1 cellular context compared by ENCODE assay signal in genomic region chr1:52665173-52666020, GRCh38.
TF ChIP-seq lines count a peak whose summit lies in the region.

No MANE protein-coding gene starts in this region.

TF ChIP-seq in HEK293, 187 proteins besides CTCF, POLR2A, EP300 and RAD21 (continued from another document):
- TF ChIP-seq, protein P1, sequence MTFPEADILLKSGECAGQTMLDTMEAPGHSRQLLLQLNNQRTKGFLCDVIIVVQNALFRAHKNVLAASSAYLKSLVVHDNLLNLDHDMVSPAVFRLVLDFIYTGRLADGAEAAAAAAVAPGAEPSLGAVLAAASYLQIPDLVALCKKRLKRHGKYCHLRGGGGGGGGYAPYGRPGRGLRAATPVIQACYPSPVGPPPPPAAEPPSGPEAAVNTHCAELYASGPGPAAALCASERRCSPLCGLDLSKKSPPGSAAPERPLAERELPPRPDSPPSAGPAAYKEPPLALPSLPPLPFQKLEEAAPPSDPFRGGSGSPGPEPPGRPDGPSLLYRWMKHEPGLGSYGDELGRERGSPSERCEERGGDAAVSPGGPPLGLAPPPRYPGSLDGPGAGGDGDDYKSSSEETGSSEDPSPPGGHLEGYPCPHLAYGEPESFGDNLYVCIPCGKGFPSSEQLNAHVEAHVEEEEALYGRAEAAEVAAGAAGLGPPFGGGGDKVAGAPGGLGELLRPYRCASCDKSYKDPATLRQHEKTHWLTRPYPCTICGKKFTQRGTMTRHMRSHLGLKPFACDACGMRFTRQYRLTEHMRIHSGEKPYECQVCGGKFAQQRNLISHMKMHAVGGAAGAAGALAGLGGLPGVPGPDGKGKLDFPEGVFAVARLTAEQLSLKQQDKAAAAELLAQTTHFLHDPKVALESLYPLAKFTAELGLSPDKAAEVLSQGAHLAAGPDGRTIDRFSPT (tag by site-specific recombination; IDR thresholded peaks at IDR 0.05), result no peak
- TF ChIP-seq PRDM1 (tag by site-specific recombination; IDR thresholded peaks at IDR 0.05) (no peak), ZNF600 (tag by site-specific recombination; IDR thresholded peaks at IDR 0.05) (0 out of 2 replicates have a peak, but pooled peaks have one; percentile 34), KLF10 (tag by site-specific recombination; IDR thresholded peaks at IDR 0.05) (no peak), ZNF37A (tag by site-specific recombination; IDR thresholded peaks at IDR 0.05) (no peak), FEZF1 (tag by site-specific recombination; IDR thresholded peaks at IDR 0.05) (0 out of 2 replicates have a peak, but pooled peaks have one; percentile 32), ZNF214 (tag by site-specific recombination; IDR thresholded peaks at IDR 0.05; ENCODE audit: borderline replicate concordance) (no peak), ZFP41 (tag by site-specific recombination; IDR thresholded peaks at IDR 0.05; ENCODE audit: borderline replicate concordance) (no peak), ZBTB48 (tag by site-specific recombination; IDR thresholded peaks at IDR 0.05) (no peak), ZBTB20 (tag by site-specific recombination; IDR thresholded peaks at IDR 0.05) (0 out of 2 replicates have a peak, but pooled peaks have one; percentile 25), ZNF184 (tag by site-specific recombination; IDR thresholded peaks at IDR 0.05) (no peak), ZNF416 (tag by site-specific recombination; IDR thresholded peaks at IDR 0.05) (no peak), REPIN1 (tag by site-specific recombination; IDR thresholded peaks at IDR 0.05; ENCODE audit: low read depth) (no peak), SCRT2 (tag by site-specific recombination; IDR thresholded peaks at IDR 0.05) (peak; percentile 86), ZNF585B (tag by site-specific recombination; IDR thresholded peaks at IDR 0.05) (no peak), ZNF26 (tag by site-specific recombination; IDR thresholded peaks at IDR 0.05) (no peak), ZNF544 (tag by site-specific recombination; IDR thresholded peaks at IDR 0.05) (no peak)
- TF ChIP-seq, protein P2, sequence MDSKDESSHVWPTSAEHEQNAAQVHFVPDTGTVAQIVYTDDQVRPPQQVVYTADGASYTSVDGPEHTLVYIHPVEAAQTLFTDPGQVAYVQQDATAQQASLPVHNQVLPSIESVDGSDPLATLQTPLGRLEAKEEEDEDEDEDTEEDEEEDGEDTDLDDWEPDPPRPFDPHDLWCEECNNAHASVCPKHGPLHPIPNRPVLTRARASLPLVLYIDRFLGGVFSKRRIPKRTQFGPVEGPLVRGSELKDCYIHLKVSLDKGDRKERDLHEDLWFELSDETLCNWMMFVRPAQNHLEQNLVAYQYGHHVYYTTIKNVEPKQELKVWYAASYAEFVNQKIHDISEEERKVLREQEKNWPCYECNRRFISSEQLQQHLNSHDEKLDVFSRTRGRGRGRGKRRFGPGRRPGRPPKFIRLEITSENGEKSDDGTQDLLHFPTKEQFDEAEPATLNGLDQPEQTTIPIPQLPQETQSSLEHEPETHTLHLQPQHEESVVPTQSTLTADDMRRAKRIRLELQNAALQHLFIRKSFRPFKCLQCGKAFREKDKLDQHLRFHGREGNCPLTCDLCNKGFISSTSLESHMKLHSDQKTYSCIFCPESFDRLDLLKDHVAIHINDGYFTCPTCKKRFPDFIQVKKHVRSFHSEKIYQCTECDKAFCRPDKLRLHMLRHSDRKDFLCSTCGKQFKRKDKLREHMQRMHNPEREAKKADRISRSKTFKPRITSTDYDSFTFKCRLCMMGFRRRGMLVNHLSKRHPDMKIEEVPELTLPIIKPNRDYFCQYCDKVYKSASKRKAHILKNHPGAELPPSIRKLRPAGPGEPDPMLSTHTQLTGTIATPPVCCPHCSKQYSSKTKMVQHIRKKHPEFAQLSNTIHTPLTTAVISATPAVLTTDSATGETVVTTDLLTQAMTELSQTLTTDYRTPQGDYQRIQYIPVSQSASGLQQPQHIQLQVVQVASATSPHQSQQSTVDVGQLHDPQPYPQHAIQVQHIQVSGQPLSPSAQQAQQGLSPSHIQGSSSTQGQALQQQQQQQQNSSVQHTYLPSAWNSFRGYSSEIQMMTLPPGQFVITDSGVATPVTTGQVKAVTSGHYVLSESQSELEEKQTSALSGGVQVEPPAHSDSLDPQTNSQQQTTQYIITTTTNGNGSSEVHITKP (tag by site-specific recombination; IDR thresholded peaks at IDR 0.05), result no peak
- TF ChIP-seq, protein P3, sequence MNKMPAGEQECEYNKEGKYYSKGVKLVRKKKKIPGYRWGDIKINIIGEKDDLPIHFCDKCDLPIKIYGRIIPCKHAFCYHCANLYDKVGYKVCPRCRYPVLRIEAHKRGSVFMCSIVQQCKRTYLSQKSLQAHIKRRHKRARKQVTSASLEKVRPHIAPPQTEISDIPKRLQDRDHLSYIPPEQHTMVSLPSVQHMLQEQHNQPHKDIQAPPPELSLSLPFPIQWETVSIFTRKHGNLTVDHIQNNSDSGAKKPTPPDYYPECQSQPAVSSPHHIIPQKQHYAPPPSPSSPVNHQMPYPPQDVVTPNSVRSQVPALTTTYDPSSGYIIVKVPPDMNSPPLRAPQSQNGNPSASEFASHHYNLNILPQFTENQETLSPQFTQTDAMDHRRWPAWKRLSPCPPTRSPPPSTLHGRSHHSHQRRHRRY (tag by site-specific recombination; IDR thresholded peaks at IDR 0.05), result no peak
